In the genomic region with DNA sequence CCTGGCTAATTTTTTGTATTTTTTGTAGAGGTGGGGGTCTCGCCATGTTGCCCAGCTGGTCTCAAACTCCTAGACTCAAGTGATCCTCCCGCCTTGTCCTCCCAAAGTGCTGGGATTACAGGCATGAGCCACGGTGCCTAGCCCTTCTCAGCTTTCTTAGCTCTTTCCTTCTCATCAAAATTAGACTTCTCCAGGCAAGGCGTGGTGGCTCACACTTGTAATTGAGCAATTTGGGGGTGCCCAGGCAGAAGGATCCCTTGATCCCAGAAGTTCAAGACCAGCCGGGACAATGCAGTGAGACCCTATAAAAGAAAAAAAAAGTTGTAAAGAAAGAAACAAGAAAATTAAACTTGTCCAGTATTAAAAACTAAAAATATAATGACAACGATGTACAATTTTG, we compare ENCODE assay signal across 1 cellular context.
TF ChIP-seq lines count a peak whose summit lies in the region.

No MANE protein-coding gene starts in this region.

TF ChIP-seq in endothelial cell of umbilical vein, 7 proteins besides CTCF, POLR2A, EP300 and RAD21:
- no peak for TF ChIP-seq MYC (IDR thresholded peaks at IDR 0.05; ENCODE audit: low read depth, low read length)
- TF ChIP-seq POLR2AphosphoS5 (IDR thresholded peaks at IDR 0.05; ENCODE audit: insufficient read depth, low read depth, low read length), result no peak
- TF ChIP-seq JUN (IDR thresholded peaks at IDR 0.05; ENCODE audit: borderline replicate concordance, insufficient read depth, insufficient read length, low read depth), result no peak
- no peak for TF ChIP-seq GATA2 (IDR thresholded peaks at IDR 0.05; ENCODE audit: insufficient read depth, insufficient read length, low read depth, low read length)
- no peak for TF ChIP-seq FOS (IDR thresholded peaks at IDR 0.05; ENCODE audit: borderline replicate concordance, insufficient read depth, low read length)
- TF ChIP-seq, protein P1, sequence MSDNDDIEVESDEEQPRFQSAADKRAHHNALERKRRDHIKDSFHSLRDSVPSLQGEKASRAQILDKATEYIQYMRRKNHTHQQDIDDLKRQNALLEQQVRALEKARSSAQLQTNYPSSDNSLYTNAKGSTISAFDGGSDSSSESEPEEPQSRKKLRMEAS (IDR thresholded peaks at IDR 0.05; ENCODE audit: insufficient read depth, insufficient read length), result no peak
- TF ChIP-seq EZH2 (IDR thresholded peaks at IDR 0.05; ENCODE audit: borderline replicate concordance, low read depth, low read length, severe bottlenecking), result no peak
